1 cellular context compared by ENCODE assay signal in the genomic region with DNA sequence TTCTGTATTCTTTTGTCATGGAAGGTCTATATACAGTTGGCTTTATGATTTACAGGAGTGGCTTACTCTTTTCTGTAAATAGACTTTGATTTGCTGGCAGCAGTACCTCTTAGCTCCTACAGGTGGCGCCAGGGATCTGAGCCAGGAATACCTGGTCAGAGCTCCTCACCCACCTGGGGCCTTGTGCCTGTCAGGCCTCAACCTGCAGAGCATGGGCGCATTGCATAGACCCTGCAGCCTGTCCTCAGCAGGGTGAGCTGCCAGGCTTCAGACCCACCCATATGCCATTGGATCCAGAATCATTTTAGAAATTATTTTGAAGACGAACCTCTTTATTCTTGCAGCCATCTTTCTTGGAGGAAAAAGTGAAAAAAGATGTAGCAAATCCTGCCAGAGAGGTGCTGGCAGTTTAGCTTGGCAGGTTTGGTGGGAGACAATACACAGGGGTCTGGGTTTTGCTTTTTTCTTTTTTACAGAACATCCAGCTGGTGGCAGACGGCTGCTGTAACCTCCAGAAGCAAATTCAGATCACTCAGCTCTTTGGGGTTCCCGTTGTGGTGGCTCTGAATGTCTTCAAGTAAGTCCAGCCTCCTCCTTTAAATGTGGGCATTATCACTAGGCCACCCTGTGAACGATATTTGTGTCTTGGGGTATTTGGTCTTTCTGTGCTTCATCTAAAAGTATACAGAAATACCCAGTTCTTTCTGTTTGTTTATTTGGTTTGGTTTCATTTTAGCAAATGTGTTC.
A peak's percentile ranks its signal among the peaks of the same experiment; 100 is the strongest.
TF ChIP-seq lines count a peak whose summit lies in the region.

No MANE protein-coding gene starts in this region.

TF ChIP-seq in HepG2, 621 proteins besides CTCF, POLR2A, EP300 and RAD21 (continued from another document and continues in another):
- TF ChIP-seq, protein P1, sequence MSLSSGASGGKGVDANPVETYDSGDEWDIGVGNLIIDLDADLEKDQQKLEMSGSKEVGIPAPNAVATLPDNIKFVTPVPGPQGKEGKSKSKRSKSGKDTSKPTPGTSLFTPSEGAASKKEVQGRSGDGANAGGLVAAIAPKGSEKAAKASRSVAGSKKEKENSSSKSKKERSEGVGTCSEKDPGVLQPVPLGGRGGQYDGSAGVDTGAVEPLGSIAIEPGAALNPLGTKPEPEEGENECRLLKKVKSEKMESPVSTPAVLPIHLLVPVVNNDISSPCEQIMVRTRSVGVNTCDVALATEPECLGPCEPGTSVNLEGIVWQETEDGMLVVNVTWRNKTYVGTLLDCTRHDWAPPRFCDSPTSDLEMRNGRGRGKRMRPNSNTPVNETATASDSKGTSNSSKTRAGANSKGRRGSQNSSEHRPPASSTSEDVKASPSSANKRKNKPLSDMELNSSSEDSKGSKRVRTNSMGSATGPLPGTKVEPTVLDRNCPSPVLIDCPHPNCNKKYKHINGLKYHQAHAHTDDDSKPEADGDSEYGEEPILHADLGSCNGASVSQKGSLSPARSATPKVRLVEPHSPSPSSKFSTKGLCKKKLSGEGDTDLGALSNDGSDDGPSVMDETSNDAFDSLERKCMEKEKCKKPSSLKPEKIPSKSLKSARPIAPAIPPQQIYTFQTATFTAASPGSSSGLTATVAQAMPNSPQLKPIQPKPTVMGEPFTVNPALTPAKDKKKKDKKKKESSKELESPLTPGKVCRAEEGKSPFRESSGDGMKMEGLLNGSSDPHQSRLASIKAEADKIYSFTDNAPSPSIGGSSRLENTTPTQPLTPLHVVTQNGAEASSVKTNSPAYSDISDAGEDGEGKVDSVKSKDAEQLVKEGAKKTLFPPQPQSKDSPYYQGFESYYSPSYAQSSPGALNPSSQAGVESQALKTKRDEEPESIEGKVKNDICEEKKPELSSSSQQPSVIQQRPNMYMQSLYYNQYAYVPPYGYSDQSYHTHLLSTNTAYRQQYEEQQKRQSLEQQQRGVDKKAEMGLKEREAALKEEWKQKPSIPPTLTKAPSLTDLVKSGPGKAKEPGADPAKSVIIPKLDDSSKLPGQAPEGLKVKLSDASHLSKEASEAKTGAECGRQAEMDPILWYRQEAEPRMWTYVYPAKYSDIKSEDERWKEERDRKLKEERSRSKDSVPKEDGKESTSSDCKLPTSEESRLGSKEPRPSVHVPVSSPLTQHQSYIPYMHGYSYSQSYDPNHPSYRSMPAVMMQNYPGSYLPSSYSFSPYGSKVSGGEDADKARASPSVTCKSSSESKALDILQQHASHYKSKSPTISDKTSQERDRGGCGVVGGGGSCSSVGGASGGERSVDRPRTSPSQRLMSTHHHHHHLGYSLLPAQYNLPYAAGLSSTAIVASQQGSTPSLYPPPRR (CRISPR knock-in tag; IDR thresholded peaks at IDR 0.05; ENCODE audit: borderline replicate concordance): peak; percentile 76; the same call in 1 of the 2 replicates
- peak; percentile 38; the same call in 1 of the 2 replicates for TF ChIP-seq TBX2 (CRISPR knock-in tag; IDR thresholded peaks at IDR 0.05; ENCODE audit: borderline replicate concordance)
- TF ChIP-seq TBP (CRISPR knock-in tag; IDR thresholded peaks at IDR 0.05): no peak
- TF ChIP-seq ZNF629 (CRISPR knock-in tag; conservative IDR thresholded peaks at IDR 0.05): no peak
- TF ChIP-seq GRHL1 (CRISPR knock-in tag; conservative IDR thresholded peaks at IDR 0.05): no peak
- TF ChIP-seq ZMYM4 (CRISPR knock-in tag; IDR thresholded peaks at IDR 0.05): peak; percentile 46; the same call in 1 of the 2 replicates
- no peak for TF ChIP-seq CREB1 (IDR thresholded peaks at IDR 0.05)
- no peak for TF ChIP-seq CREB1 (CRISPR knock-in tag; IDR thresholded peaks at IDR 0.05)
- TF ChIP-seq HMG20B (CRISPR knock-in tag; conservative IDR thresholded peaks at IDR 0.05): peak; percentile 68; the same call in 1 of the 2 replicates
- TF ChIP-seq FOXO1 (CRISPR knock-in tag; IDR thresholded peaks at IDR 0.05): peak; percentile 75; the same call in 1 of the 2 replicates
- no peak for TF ChIP-seq ZBTB38 (CRISPR knock-in tag; IDR thresholded peaks at IDR 0.05)
- TF ChIP-seq PRDM10 (CRISPR knock-in tag; IDR thresholded peaks at IDR 0.05; ENCODE audit: low read depth): no peak
- no peak for TF ChIP-seq ZNF75D (CRISPR knock-in tag; IDR thresholded peaks at IDR 0.05; ENCODE audit: borderline replicate concordance)
- no peak for TF ChIP-seq TGIF2 (CRISPR knock-in tag; IDR thresholded peaks at IDR 0.05)
- TF ChIP-seq WIZ (CRISPR knock-in tag; IDR thresholded peaks at IDR 0.05): no peak
- TF ChIP-seq CHD4 (IDR thresholded peaks at IDR 0.05; ENCODE audit: borderline replicate concordance, low read length): no peak
- no peak for TF ChIP-seq SCMH1 (CRISPR knock-in tag; IDR thresholded peaks at IDR 0.05; ENCODE audit: borderline replicate concordance)
- TF ChIP-seq ZBTB39 (CRISPR knock-in tag; IDR thresholded peaks at IDR 0.05): no peak
- no peak for TF ChIP-seq ZNF354B (CRISPR knock-in tag; IDR thresholded peaks at IDR 0.05)
- TF ChIP-seq, protein P2, sequence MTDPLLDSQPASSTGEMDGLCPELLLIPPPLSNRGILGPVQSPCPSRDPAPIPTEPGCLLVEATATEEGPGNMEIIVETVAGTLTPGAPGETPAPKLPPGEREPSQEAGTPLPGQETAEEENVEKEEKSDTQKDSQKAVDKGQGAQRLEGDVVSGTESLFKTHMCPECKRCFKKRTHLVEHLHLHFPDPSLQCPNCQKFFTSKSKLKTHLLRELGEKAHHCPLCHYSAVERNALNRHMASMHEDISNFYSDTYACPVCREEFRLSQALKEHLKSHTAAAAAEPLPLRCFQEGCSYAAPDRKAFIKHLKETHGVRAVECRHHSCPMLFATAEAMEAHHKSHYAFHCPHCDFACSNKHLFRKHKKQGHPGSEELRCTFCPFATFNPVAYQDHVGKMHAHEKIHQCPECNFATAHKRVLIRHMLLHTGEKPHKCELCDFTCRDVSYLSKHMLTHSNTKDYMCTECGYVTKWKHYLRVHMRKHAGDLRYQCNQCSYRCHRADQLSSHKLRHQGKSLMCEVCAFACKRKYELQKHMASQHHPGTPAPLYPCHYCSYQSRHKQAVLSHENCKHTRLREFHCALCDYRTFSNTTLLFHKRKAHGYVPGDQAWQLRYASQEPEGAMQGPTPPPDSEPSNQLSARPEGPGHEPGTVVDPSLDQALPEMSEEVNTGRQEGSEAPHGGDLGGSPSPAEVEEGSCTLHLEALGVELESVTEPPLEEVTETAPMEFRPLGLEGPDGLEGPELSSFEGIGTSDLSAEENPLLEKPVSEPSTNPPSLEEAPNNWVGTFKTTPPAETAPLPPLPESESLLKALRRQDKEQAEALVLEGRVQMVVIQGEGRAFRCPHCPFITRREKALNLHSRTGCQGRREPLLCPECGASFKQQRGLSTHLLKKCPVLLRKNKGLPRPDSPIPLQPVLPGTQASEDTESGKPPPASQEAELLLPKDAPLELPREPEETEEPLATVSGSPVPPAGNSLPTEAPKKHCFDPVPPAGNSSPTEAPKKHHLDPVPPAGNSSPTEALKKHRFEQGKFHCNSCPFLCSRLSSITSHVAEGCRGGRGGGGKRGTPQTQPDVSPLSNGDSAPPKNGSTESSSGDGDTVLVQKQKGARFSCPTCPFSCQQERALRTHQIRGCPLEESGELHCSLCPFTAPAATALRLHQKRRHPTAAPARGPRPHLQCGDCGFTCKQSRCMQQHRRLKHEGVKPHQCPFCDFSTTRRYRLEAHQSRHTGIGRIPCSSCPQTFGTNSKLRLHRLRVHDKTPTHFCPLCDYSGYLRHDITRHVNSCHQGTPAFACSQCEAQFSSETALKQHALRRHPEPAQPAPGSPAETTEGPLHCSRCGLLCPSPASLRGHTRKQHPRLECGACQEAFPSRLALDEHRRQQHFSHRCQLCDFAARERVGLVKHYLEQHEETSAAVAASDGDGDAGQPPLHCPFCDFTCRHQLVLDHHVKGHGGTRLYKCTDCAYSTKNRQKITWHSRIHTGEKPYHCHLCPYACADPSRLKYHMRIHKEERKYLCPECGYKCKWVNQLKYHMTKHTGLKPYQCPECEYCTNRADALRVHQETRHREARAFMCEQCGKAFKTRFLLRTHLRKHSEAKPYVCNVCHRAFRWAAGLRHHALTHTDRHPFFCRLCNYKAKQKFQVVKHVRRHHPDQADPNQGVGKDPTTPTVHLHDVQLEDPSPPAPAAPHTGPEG (CRISPR knock-in tag; IDR thresholded peaks at IDR 0.05): no peak
- no peak for TF ChIP-seq ATF7 (IDR thresholded peaks at IDR 0.05)
- no peak for TF ChIP-seq ATF7 (CRISPR knock-in tag; IDR thresholded peaks at IDR 0.05)
- no peak for TF ChIP-seq TERF1 (CRISPR knock-in tag; IDR thresholded peaks at IDR 0.05)
- peak; percentile 59; the same call in 1 of the 2 replicates for TF ChIP-seq GATAD1 (CRISPR knock-in tag; IDR thresholded peaks at IDR 0.05)
- peak; percentile 52; the same call in 1 of the 2 replicates for TF ChIP-seq ZNF891 (CRISPR knock-in tag; IDR thresholded peaks at IDR 0.05)
- TF ChIP-seq GLI4 (CRISPR knock-in tag; IDR thresholded peaks at IDR 0.05; ENCODE audit: borderline replicate concordance): 0 out of 2 replicates have a peak, but pooled peaks have one; percentile 15
- TF ChIP-seq FOXA1 (IDR thresholded peaks at IDR 0.05): no peak
- TF ChIP-seq FOXA1 (CRISPR knock-in tag; IDR thresholded peaks at IDR 0.05): peak; percentile 64
- TF ChIP-seq ZNF326 (CRISPR knock-in tag; IDR thresholded peaks at IDR 0.05; ENCODE audit: borderline replicate concordance): no peak
- no peak for TF ChIP-seq ZNF781 (CRISPR knock-in tag; IDR thresholded peaks at IDR 0.05; ENCODE audit: borderline replicate concordance, not compliant biosample characterization)
- no peak for TF ChIP-seq KDM6A (CRISPR knock-in tag; IDR thresholded peaks at IDR 0.05; ENCODE audit: low read depth)
- no peak for TF ChIP-seq AGO1 (IDR thresholded peaks at IDR 0.05; ENCODE audit: low read depth, low read length, poor library complexity, severe bottlenecking)
- TF ChIP-seq ZNF589 (CRISPR knock-in tag; conservative IDR thresholded peaks at IDR 0.05): no peak
- no peak for TF ChIP-seq MTA3 (CRISPR knock-in tag; IDR thresholded peaks at IDR 0.05)
- TF ChIP-seq NR2C2 (CRISPR knock-in tag; IDR thresholded peaks at IDR 0.05; ENCODE audit: borderline replicate concordance): no peak
- no peak for TF ChIP-seq PAF1 (CRISPR knock-in tag; IDR thresholded peaks at IDR 0.05)
- TF ChIP-seq ZSCAN21 (CRISPR knock-in tag; IDR thresholded peaks at IDR 0.05; ENCODE audit: borderline replicate concordance): no peak
